In genomic region chr10:4656576-4657194, GRCh38 we compare ENCODE assay signal across 8 cellular contexts.
DNase-seq lines count a peak whose midpoint lies in the region; ATAC-seq, FAIRE-seq and TF ChIP-seq lines count a peak whose summit lies in the region.

No MANE protein-coding gene starts in this region.

- peak; percentile 37 for FAIRE-seq in GM19239 (lab: Jason Lieb, UNC)

- H3K4me3 ChIP-seq in fibroblast of the aortic adventitia (ENCODE audit: low read depth, low read length): no peak overlapping the region

- no peaks in the 10 kb centered on the region for H3K27me3 Mint-ChIP-seq in osteocyte (ENCODE audit: unreplicated experiment)

- DNase-seq in AML-193 (lab: John Stamatoyannopoulos, UW) (peak; percentile 4 to 17), GM19239 (ENCODE audit: insufficient read length, low spot score) (peak; percentile 4), NCI-H446 treated with DMSO at 0.1 percent for 48 hours (lab: John Stamatoyannopoulos, UW) (peak; percentile 40), activated T-cell treated with anti-CD3 and anti-CD28 coated beads for 1 hour (ENCODE audit: low read depth) (peak; percentile 37), fibroblast of the aortic adventitia (ENCODE audit: low read depth) (peak; percentile 80), osteocyte (ENCODE audit: extremely low spot score, unreplicated experiment) (no peak), DMS79 (lab: John Stamatoyannopoulos, UW) (no peak)

- peaks cover 42% of the 10 kb centered on the region for H3K4me1 Mint-ChIP-seq in osteocyte (ENCODE audit: unreplicated experiment)

- ATAC-seq in GM21528 (IDR thresholded peaks at IDR 0.05; ENCODE audit: low FRiP score, unreplicated experiment): no peak

- no peaks in the 10 kb centered on the region for H3K9me3 Mint-ChIP-seq in osteocyte (ENCODE audit: unreplicated experiment)

- H3K36me3 Mint-ChIP-seq in osteocyte (ENCODE audit: unreplicated experiment): no peaks in the 10 kb centered on the region

- TF ChIP-seq CTCF in fibroblast of the aortic adventitia (IDR thresholded peaks at IDR 0.05; ENCODE audit: insufficient read depth, low read length) (peak; percentile 90), osteocyte (IDR thresholded peaks at IDR 0.05) (peak; percentile 96)

- no peak overlapping the region for H3K27ac Mint-ChIP-seq in osteocyte (ENCODE audit: unreplicated experiment)

- no peak overlapping the region for H3K4me3 Mint-ChIP-seq in osteocyte (ENCODE audit: unreplicated experiment)

Comparison
In these comparisons a context has a peak if more than half of its experiments do, and no peak if none do; other contexts are left out.
1. DNase-seq: peak in AML-193 (2 of 2), GM19239 (single experiment), NCI-H446 treated with DMSO at 0.1 percent for 48 hours (single experiment), activated T-cell treated with anti-CD3 and anti-CD28 coated beads for 1 hour (single experiment) and fibroblast of the aortic adventitia (single experiment); none in osteocyte (single experiment) and DMS79 (single experiment).